Comparison of ENCODE assay signal across 28 cellular contexts in the genomic region with DNA sequence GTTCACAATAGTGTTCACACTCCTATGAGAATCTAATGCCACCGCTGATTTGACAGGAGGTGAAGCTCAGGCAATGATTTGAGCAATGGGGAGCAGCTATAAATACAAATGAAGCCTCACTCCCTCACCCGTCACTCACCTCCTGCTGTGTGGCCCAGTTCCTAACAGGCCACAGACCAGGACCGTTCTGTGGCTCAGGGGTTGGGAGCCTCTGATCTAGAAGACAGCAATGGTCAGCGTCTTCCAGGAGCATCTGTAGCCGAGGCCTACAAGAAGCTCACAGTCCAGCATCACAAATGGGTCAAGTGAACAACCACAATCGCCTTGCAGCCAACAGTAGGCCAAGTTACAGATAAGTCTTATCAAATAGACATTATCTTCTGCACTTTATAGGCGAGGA.
"Had no signal": no experiment of that assay in that cellular context is flagged by ENCODE, and none has a peak within 500 bp of the region (broad histone marks: within the 10 kb centered on the region; RNA-seq: fewer than 3 reads in every experiment).

No MANE protein-coding gene starts in this region.

- H3K27me3 ChIP-seq: stomach, testis, thyroid gland, transverse colon, upper lobe of left lung, uterus, vagina had no signal

- ATAC-seq: stimulated activated effector memory CD8-positive, alpha-beta T cell treated with anti-CD3 and anti-CD28 coated beads, Interleukin-12 subunit alpha, Interleukin-12 subunit beta, amount 100 ng/mL, for 72 hours; stimulated activated memory B cell treated with anti-CD40 and anti-IgM and Interleukin-4, amounts not matched to agents 10 μg/mL and 1 μg/mL and 100 μg/mL, for 72 hours; stimulated activated naive B cell treated with anti-CD40 and anti-IgM and Interleukin-4, amounts not matched to agents 10 μg/mL and 1 μg/mL and 100 μg/mL, for 72 hours; stimulated activated naive CD8-positive, alpha-beta T cell treated with anti-CD3 and anti-CD28 coated beads, Interleukin-15, amount 100 ng/mL, for 72 hours; stimulated activated naive CD8-positive, alpha-beta T cell treated with anti-CD3 and anti-CD28 coated beads, Interleukin-15, Interleukin-2, amounts not matched to agents 100 U/mL and 50 U/mL, for 24 hours; upper lobe of right lung had no signal

- H3K4me1 ChIP-seq: stomach, suprapubic skin, testis, thyroid gland, tibial artery, tibial nerve, transverse colon, upper lobe of left lung, upper lobe of right lung, uterus, vagina had no signal

- H3K9me3 ChIP-seq: suprapubic skin, testis, thoracic aorta, thyroid gland, tibial nerve, transverse colon, upper lobe of left lung, upper lobe of right lung, uterus, vagina had no signal

- H3K27ac Mint-ChIP-seq: stimulated activated effector memory CD8-positive, alpha-beta T cell treated with anti-CD3 and anti-CD28 coated beads, Interleukin-12 subunit alpha, Interleukin-12 subunit beta, amount 100 ng/mL, for 72 hours; stimulated activated memory B cell treated with anti-CD40 and anti-IgM and Interleukin-4, amounts not matched to agents 10 μg/mL and 1 μg/mL and 100 μg/mL, for 72 hours; stimulated activated naive B cell treated with anti-CD40 and anti-IgM and Interleukin-4, amounts not matched to agents 10 μg/mL and 1 μg/mL and 100 μg/mL, for 72 hours; stimulated activated naive CD8-positive, alpha-beta T cell treated with anti-CD3 and anti-CD28 coated beads, Interleukin-15, amount 100 ng/mL, for 72 hours; stimulated activated naive CD8-positive, alpha-beta T cell treated with anti-CD3 and anti-CD28 coated beads, Interleukin-15, Interleukin-2, amounts not matched to agents 100 ng/mL and 50 ng/mL, for 24 hours; type B pancreatic cell had no signal

- H3K4me1 Mint-ChIP-seq: stimulated activated effector memory CD8-positive, alpha-beta T cell treated with anti-CD3 and anti-CD28 coated beads, Interleukin-12 subunit alpha, Interleukin-12 subunit beta, amount 100 ng/mL, for 72 hours; stimulated activated memory B cell treated with anti-CD40 and anti-IgM and Interleukin-4, amounts not matched to agents 10 μg/mL and 1 μg/mL and 100 μg/mL, for 72 hours; stimulated activated naive B cell treated with anti-CD40 and anti-IgM and Interleukin-4, amounts not matched to agents 10 μg/mL and 1 μg/mL and 100 μg/mL, for 72 hours; stimulated activated naive CD8-positive, alpha-beta T cell treated with anti-CD3 and anti-CD28 coated beads, Interleukin-15, amount 100 ng/mL, for 72 hours had no signal

- H3K9me3 Mint-ChIP-seq: stimulated activated effector memory CD8-positive, alpha-beta T cell treated with anti-CD3 and anti-CD28 coated beads, Interleukin-12 subunit alpha, Interleukin-12 subunit beta, amount 100 ng/mL, for 72 hours; stimulated activated memory B cell treated with anti-CD40 and anti-IgM and Interleukin-4, amounts not matched to agents 10 μg/mL and 1 μg/mL and 100 μg/mL, for 72 hours; stimulated activated naive CD8-positive, alpha-beta T cell treated with anti-CD3 and anti-CD28 coated beads, Interleukin-15, Interleukin-2, amounts not matched to agents 100 ng/mL and 50 ng/mL, for 24 hours; type B pancreatic cell had no signal

- H3K27ac ChIP-seq: stomach, suprapubic skin, testis, thoracic aorta, thyroid gland, tibial artery, tibial nerve, transverse colon, upper lobe of left lung, upper lobe of right lung, uterus, vagina had no signal

- H3K4me3 Mint-ChIP-seq: stimulated activated effector memory CD8-positive, alpha-beta T cell treated with anti-CD3 and anti-CD28 coated beads, Interleukin-12 subunit alpha, Interleukin-12 subunit beta, amount 100 ng/mL, for 72 hours; stimulated activated memory B cell treated with anti-CD40 and anti-IgM and Interleukin-4, amounts not matched to agents 10 μg/mL and 1 μg/mL and 100 μg/mL, for 72 hours; stimulated activated naive B cell treated with anti-CD40 and anti-IgM and Interleukin-4, amounts not matched to agents 10 μg/mL and 1 μg/mL and 100 μg/mL, for 72 hours; stimulated activated naive CD8-positive, alpha-beta T cell treated with anti-CD3 and anti-CD28 coated beads, Interleukin-15, amount 100 ng/mL, for 72 hours; stimulated activated naive CD8-positive, alpha-beta T cell treated with anti-CD3 and anti-CD28 coated beads, Interleukin-15, Interleukin-2, amounts not matched to agents 100 ng/mL and 50 ng/mL, for 24 hours; type B pancreatic cell had no signal

- H3K36me3 ChIP-seq: stomach, suprapubic skin, thoracic aorta, thyroid gland, tibial artery, tibial nerve, transverse colon, upper lobe of left lung, upper lobe of right lung, uterus, vagina had no signal

- DNase-seq: stimulated activated CD4-positive, alpha-beta T cell treated with anti-CD3 and anti-CD28 coated beads, Interleukin-2, amount 100 ng/mL, for 48 hours; stimulated activated CD4-positive, alpha-beta T cell treated with anti-CD3 and anti-CD28 coated beads, Interleukin-4, amount 100 ng/mL, for 1 hour; stimulated activated CD4-positive, alpha-beta T cell treated with anti-CD3 and anti-CD28 coated beads, Interleukin-4, amount 100 ng/mL, for 24 hours; stimulated activated CD4-positive, alpha-beta T cell treated with anti-CD3 and anti-CD28 coated beads, Interleukin-4, amount 100 ng/mL, for 4 hours; stimulated activated CD8-positive, alpha-beta memory T cell treated with anti-CD3 and anti-CD28 coated beads, Interleukin-4, amount 100 ng/mL, for 48 hours; stimulated activated naive B cell treated with anti-CD40 and anti-IgM and Interleukin-4, amounts not matched to agents 10 μg/mL and 1 μg/mL and 100 μg/mL, for 72 hours; stimulated activated naive CD4-positive, alpha-beta T cell; stimulated activated naive CD4-positive, alpha-beta T cell treated with Interleukin-2 at 50 U/mL for 16 hours; stimulated activated naive CD8-positive, alpha-beta T cell treated with anti-CD3 and anti-CD28 coated beads, Interleukin-15, amount 100 ng/mL, for 72 hours; stimulated activated naive CD8-positive, alpha-beta T cell treated with anti-CD3 and anti-CD28 coated beads, Interleukin-15, Interleukin-2, amounts not matched to agents 100 U/mL and 50 U/mL, for 24 hours; stomach; substantia nigra; testis; thyroid gland; tibial artery; transverse colon; trophoblast cell; upper lobe of left lung; upper lobe of right lung; uterus had no signal

- H3K36me3 Mint-ChIP-seq: stimulated activated effector memory CD8-positive, alpha-beta T cell treated with anti-CD3 and anti-CD28 coated beads, Interleukin-12 subunit alpha, Interleukin-12 subunit beta, amount 100 ng/mL, for 72 hours; stimulated activated memory B cell treated with anti-CD40 and anti-IgM and Interleukin-4, amounts not matched to agents 10 μg/mL and 1 μg/mL and 100 μg/mL, for 72 hours; stimulated activated naive B cell treated with anti-CD40 and anti-IgM and Interleukin-4, amounts not matched to agents 10 μg/mL and 1 μg/mL and 100 μg/mL, for 72 hours; type B pancreatic cell had no signal

- H3K4me3 ChIP-seq: stomach, suprapubic skin, testis, thoracic aorta, thyroid gland, tibial artery, tibial nerve, transverse colon, upper lobe of left lung, upper lobe of right lung, uterus, vagina had no signal
